20 cellular contexts compared by ENCODE assay signal in genomic region chr10:105062881-105063280, GRCh38.
"Had no signal": no experiment of that assay in that cellular context is flagged by ENCODE, and none has a peak within 500 bp of the region (broad histone marks: within the 10 kb centered on the region; RNA-seq: fewer than 3 reads in every experiment).

No MANE protein-coding gene starts in this region.

- H3K27me3 ChIP-seq: SJSA1 had no signal

- H3K4me2 ChIP-seq: KMS-11 had no signal

- H3K27ac ChIP-seq: HL-60, KMS-11, SJSA1, SK-N-MC had no signal

- ATAC-seq: K562 had no signal

- H3K4me1 ChIP-seq: SJSA1 had no signal

- H3K4me3 ChIP-seq: K562, SJSA1, SK-N-MC had no signal

- H3K36me3 ChIP-seq: SJSA1 had no signal

- DNase-seq: Kasumi-1, MM.1S, NCI-H1092 treated with DMSO at 0.1 percent for 48 hours, NCI-H1436, NCI-H187, NCI-H2029 treated with DMSO at 0.1 percent for 48 hours, NCI-H2227 treated with DMSO at 0.1 percent for 48 hours, NCI-H524, NCI-H526 treated with DMSO at 0.1 percent for 48 hours, NCI-H774, Right ventricle myocardium superior, RPMI8226, SIG-M5 had no signal

- FAIRE-seq: HTR-8/SVneo, K562, RCC 7860 had no signal
